ENCODE assay signal across 27 cellular contexts in genomic region chr7:128906766-128907559, GRCh38. TPM values are rescaled to one million over a fixed set of nuclear protein-coding genes. Genes with fewer than 3 reads are reported as not detected.
A peak's percentile ranks its signal among the peaks of the same experiment; 100 is the strongest.
DNase-seq lines count a peak whose midpoint lies in the region; ATAC-seq and TF ChIP-seq lines count a peak whose summit lies in the region.
"Had no signal": no experiment of that assay in that cellular context is flagged by ENCODE, and none has a peak within 500 bp of the region (broad histone marks: within the 10 kb centered on the region; RNA-seq: fewer than 3 reads in every experiment).

No MANE protein-coding gene starts in this region.

- H3K9me2 ChIP-seq in SK-N-SH: no peaks in the 10 kb centered on the region

- no peak for TF ChIP-seq CTCF in SK-N-SH (IDR thresholded peaks at IDR 0.05)

- H3K36me3 ChIP-seq in SK-N-SH (replicated peaks in 1 of 2; ENCODE audit: control insufficient read depth in 1 of 2, insufficient read depth in 2 of 2, low read length in 1 of 2) (no peaks in the 10 kb centered on the region), H7 (replicated peaks; ENCODE audit: control insufficient read depth, insufficient read depth, low read length) (no peaks in the 10 kb centered on the region)

- H3K4me2 ChIP-seq in SK-N-SH: no peak overlapping the region
- H3K4me2 ChIP-seq: smooth muscle cell had no signal

- no peak overlapping the region for H3K27ac ChIP-seq in SK-N-SH (ENCODE audit: low read depth in 2 of 2, low read length in 1 of 2)
- H3K27ac ChIP-seq: RWPE1, testis had no signal

- no peak overlapping the region for H2AFZ ChIP-seq in SK-N-SH (ENCODE audit: low read depth)

- peaks cover 8% of the 10 kb centered on the region; the same call in 1 of the 2 replicates for H3K27me3 ChIP-seq in SK-N-SH (ENCODE audit: insufficient read depth)
- H3K27me3 ChIP-seq in H7 (ENCODE audit: control insufficient read depth, insufficient read depth, low read length): peaks cover 11% of the 10 kb centered on the region
- H3K27me3 ChIP-seq: testis had no signal

- peaks cover 0 to 9% of the 10 kb centered on the region in 2 experiments; a peak in 1 of 4 replicates for H3K4me1 ChIP-seq in SK-N-SH (ENCODE audit: control insufficient read depth in 1 of 2, insufficient read depth in 2 of 2, low read depth in 1 of 2, low read length in 1 of 2)
- H3K4me1 ChIP-seq: testis had no signal

- 59% methylated on average over 17 of the region's 19 CpGs for WGBS in SK-N-SH (ENCODE audit: low lambda C conversion rate)

- POLR2A ChIA-PET in SK-N-SH (lab: Yijun Ruan, JAX): no interaction called here

- H4K20me1 ChIP-seq in SK-N-SH (ENCODE audit: insufficient read depth): no peaks in the 10 kb centered on the region

- no peak overlapping the region for H3K4me3 ChIP-seq in SK-N-SH (ENCODE audit: low read depth in 2 of 2, low read length in 1 of 2)
- H3K4me3 ChIP-seq in H7 (ENCODE audit: insufficient read depth, low read depth, low read length): no peak overlapping the region
- H3K4me3 ChIP-seq: smooth muscle cell, testis had no signal

- no peaks in the 10 kb centered on the region for H3K79me2 ChIP-seq in SK-N-SH (ENCODE audit: insufficient read depth)

- H3K9me3 ChIP-seq in SK-N-SH: no peaks in the 10 kb centered on the region
- H3K9me3 ChIP-seq: testis had no signal

- no peaks in the 10 kb centered on the region for H3F3A ChIP-seq in SK-N-SH (replicated peaks; ENCODE audit: insufficient read depth)

- no peak for TF ChIP-seq EP300 in SK-N-SH (IDR thresholded peaks at IDR 0.05; ENCODE audit: borderline replicate concordance in 1 of 2, low read depth in 1 of 2, low read length in 1 of 2)

- intact Hi-C loops in sciatic nerve (cut with DNase I): loop anchor here (10.0 kb wide), 1 partner anchor 188 kb away; no protein-coding TSS in a partner anchor

- peak; percentile 30 for DNase-seq in SK-N-SH
- DNase-seq in H7: peak; percentile 40
- DNase-seq in ecto neural progenitor cell (ENCODE audit: low spot score): peak; percentile 38
- DNase-seq in sciatic nerve (ENCODE audit: low spot score): peak; percentile 38
- no peak for DNase-seq in SK-N-DZ (ENCODE audit: low spot score)
- no peak for DNase-seq in NCI-H1436 treated with DMSO at 0.1 percent for 48 hours (lab: John Stamatoyannopoulos, UW)
- DNase-seq: activated CD4-positive, alpha-beta memory T cell treated with anti-CD3 and anti-CD28 coated beads, Interleukin-2, amount 10 ng/mL, durations not matched to agents 7 days and 5 days; activated CD4-positive, alpha-beta T cell treated with anti-CD3 and anti-CD28 coated beads for 1 hour; activated CD8-positive, alpha-beta memory T cell treated with anti-CD3 and anti-CD28 coated beads, Interleukin-2, amount 50 U/mL, for 4 hours; activated naive CD4-positive, alpha-beta T cell; CD4-positive, alpha-beta memory T cell; central memory CD4-positive, alpha-beta T cell; erythroblast; glutamatergic neuron; naive thymus-derived CD8-positive, alpha-beta T cell; NCI-H1417 treated with DMSO at 0.1 percent for 48 hours; nucleus accumbens; stimulated activated CD4-positive, alpha-beta T cell treated with anti-CD3 and anti-CD28 coated beads, Interleukin-1b, Interleukin-23, amount 100 ng/mL, for 48 hours; stimulated activated naive CD8-positive, alpha-beta T cell treated with anti-CD3 and anti-CD28 coated beads, Interleukin-15, Interleukin-2, amounts not matched to agents 100 U/mL and 50 U/mL, for 24 hours; testis had no signal

- CTCF ChIA-PET in SK-N-SH (lab: Yijun Ruan, JAX): interaction anchor here (0.9 to 6.2 kb wide), 8 partner anchors 13 to 257 kb away, joined by 3 to 69 read pairs (median 3); no protein-coding TSS in a partner anchor

- no peak overlapping the region for H3K9ac ChIP-seq in SK-N-SH

- no peak for TF ChIP-seq RAD21 in SK-N-SH (IDR thresholded peaks at IDR 0.05; ENCODE audit: low read length)

- ATAC-seq in SK-N-SH treated with all-trans-retinoic acid at 6 μM for 48 hours (no peak), sciatic nerve (no peak), GM21447 (IDR thresholded peaks at IDR 0.05; ENCODE audit: unreplicated experiment) (no peak)
- ATAC-seq: naive thymus-derived CD8-positive, alpha-beta T cell; stimulated activated naive CD8-positive, alpha-beta T cell treated with anti-CD3 and anti-CD28 coated beads, Interleukin-15, Interleukin-2, amounts not matched to agents 100 U/mL and 50 U/mL, for 24 hours had no signal

TF ChIP-seq in SK-N-SH, 30 proteins besides CTCF, POLR2A, EP300 and RAD21:
- TF ChIP-seq CHD2 (IDR thresholded peaks at IDR 0.05; ENCODE audit: low read length, partially characterized antibody): no peak

TF ChIP-seq in SK-N-SH treated with all-trans-retinoic acid at 6 μM for 48 hours, 23 proteins besides CTCF, POLR2A, EP300 and RAD21 (continues in another document):
- TF ChIP-seq POU6F1 (CRISPR knock-in tag; IDR thresholded peaks at IDR 0.05; ENCODE audit: borderline replicate concordance, low read depth) (no peak), TSHZ2 (CRISPR knock-in tag; IDR thresholded peaks at IDR 0.05) (no peak), SNAI2 (CRISPR knock-in tag; IDR thresholded peaks at IDR 0.05) (no peak), ZFP30 (CRISPR knock-in tag; IDR thresholded peaks at IDR 0.05) (no peak), ISL1 (CRISPR knock-in tag; IDR thresholded peaks at IDR 0.05) (no peak), OSR1 (CRISPR knock-in tag; IDR thresholded peaks at IDR 0.05) (no peak), CREB5 (CRISPR knock-in tag; IDR thresholded peaks at IDR 0.05; ENCODE audit: low read depth) (no peak), CSDC2 (CRISPR knock-in tag; IDR thresholded peaks at IDR 0.05) (no peak)

RNA-seq across cellular contexts. Expression of gene KCP, which starts 3.5 kb away (rescaled TPM):
- polyA plus RNA-seq in SK-N-SH (2012; rRNA removed): not detected in 2 replicates
- 0.01 TPM in 1 of 2 replicates, not detected in the other for polyA plus RNA-seq in SK-N-SH (2012; cell fraction: cytosol; rRNA removed)
- polyA plus RNA-seq in SK-N-SH (2012; cell fraction: nucleus; rRNA removed): 0.08 and 0.11 TPM in 2 replicates
- 2.5 and 3.4 TPM in 2 replicates for total RNA-seq in H7 (2014; rRNA removed; shearing (Covaris generic))
- 1.8 TPM for total RNA-seq in sciatic nerve
- 6.3 and 6.5 TPM in 2 replicates for polyA plus RNA-seq in SK-N-DZ (2014; cell fraction: cytosol; rRNA removed)
- polyA plus RNA-seq in SK-N-DZ (2014; cell fraction: nucleus; rRNA removed): 57.9 and 76.8 TPM in 2 replicates
- total RNA-seq: A673, NCI-H460 had no signal
- polyA plus RNA-seq: CD4-positive, alpha-beta memory T cell; keratinocyte; naive thymus-derived CD8-positive, alpha-beta T cell had no signal

RNA-seq across cellular contexts. Expression of gene IRF5, which starts 30.8 kb away (rescaled TPM):
- 0.62 and 1.0 TPM in 2 replicates for polyA plus RNA-seq in SK-N-SH (2012; rRNA removed)
- polyA plus RNA-seq in SK-N-SH (2012; cell fraction: cytosol; rRNA removed): 0.22 and 0.41 TPM in 2 replicates
- 4.6 and 5.5 TPM in 2 replicates for polyA plus RNA-seq in SK-N-SH (2012; cell fraction: nucleus; rRNA removed)
- 0.48 and 0.62 TPM in 2 replicates for total RNA-seq in H7 (2014; rRNA removed; shearing (Covaris generic))
- total RNA-seq in sciatic nerve: 8.7 TPM
- polyA plus RNA-seq in SK-N-DZ (2014; cell fraction: cytosol; rRNA removed): 0.29 and 0.68 TPM in 2 replicates
- 0.85 and 5.3 TPM in 2 replicates for polyA plus RNA-seq in SK-N-DZ (2014; cell fraction: nucleus; rRNA removed)
- total RNA-seq: A673 had no signal

RNA-seq across cellular contexts. Expression of gene ATP6V1F, which starts 44.3 kb away (rescaled TPM):
- 437 and 495 TPM in 2 replicates for polyA plus RNA-seq in SK-N-SH (2012; rRNA removed)
- 349 and 422 TPM in 2 replicates for polyA plus RNA-seq in SK-N-SH (2012; cell fraction: cytosol; rRNA removed)
- 110 and 142 TPM in 2 replicates for polyA plus RNA-seq in SK-N-SH (2012; cell fraction: nucleus; rRNA removed)
- 93.5 and 120 TPM in 2 replicates for total RNA-seq in H7 (2014; rRNA removed; shearing (Covaris generic))
- 89.6 TPM for total RNA-seq in sciatic nerve
- 217 and 371 TPM in 2 replicates for polyA plus RNA-seq in SK-N-DZ (2014; cell fraction: cytosol; rRNA removed)
- polyA plus RNA-seq in SK-N-DZ (2014; cell fraction: nucleus; rRNA removed): 110 and 137 TPM in 2 replicates

Comparison
In these comparisons a context has a peak if more than half of its experiments do, and no peak if none do; other contexts are left out.
1. DNase-seq: peak in SK-N-SH (single experiment), H7 (single experiment), ecto neural progenitor cell (single experiment) and sciatic nerve (single experiment); none in SK-N-DZ (single experiment) and NCI-H1436 treated with DMSO at 0.1 percent for 48 hours (single experiment).